Comparison of ENCODE assay signal across 8 cellular contexts in genomic region chr1:233040494-233040893, GRCh38.
"Had no signal": no experiment of that assay in that cellular context is flagged by ENCODE, and none has a peak within 500 bp of the region (broad histone marks: within the 10 kb centered on the region; RNA-seq: fewer than 3 reads in every experiment).

No MANE protein-coding gene starts in this region.

- DNase-seq: GM23248, GOT3, H7, HFFc6, IMR-90 had no signal

- H3K4me1 ChIP-seq: HAP-1 had no signal

- H3K36me3 ChIP-seq: HAP-1 had no signal

- H3K27ac ChIP-seq: GM23248, HL-60 had no signal

- H3K4me3 ChIP-seq: GM23248, HAP-1 had no signal

- H3K27ac Mint-ChIP-seq: HFFc6 had no signal

- ATAC-seq: HCT116 had no signal

- H3K9me3 ChIP-seq: HAP-1 had no signal

- H3K9ac ChIP-seq: GM23248 had no signal

- H3K9me3 Mint-ChIP-seq: HFFc6 had no signal

- H3K4me3 Mint-ChIP-seq: HFFc6 had no signal
